1 cellular context compared by ENCODE assay signal in the genomic region with DNA sequence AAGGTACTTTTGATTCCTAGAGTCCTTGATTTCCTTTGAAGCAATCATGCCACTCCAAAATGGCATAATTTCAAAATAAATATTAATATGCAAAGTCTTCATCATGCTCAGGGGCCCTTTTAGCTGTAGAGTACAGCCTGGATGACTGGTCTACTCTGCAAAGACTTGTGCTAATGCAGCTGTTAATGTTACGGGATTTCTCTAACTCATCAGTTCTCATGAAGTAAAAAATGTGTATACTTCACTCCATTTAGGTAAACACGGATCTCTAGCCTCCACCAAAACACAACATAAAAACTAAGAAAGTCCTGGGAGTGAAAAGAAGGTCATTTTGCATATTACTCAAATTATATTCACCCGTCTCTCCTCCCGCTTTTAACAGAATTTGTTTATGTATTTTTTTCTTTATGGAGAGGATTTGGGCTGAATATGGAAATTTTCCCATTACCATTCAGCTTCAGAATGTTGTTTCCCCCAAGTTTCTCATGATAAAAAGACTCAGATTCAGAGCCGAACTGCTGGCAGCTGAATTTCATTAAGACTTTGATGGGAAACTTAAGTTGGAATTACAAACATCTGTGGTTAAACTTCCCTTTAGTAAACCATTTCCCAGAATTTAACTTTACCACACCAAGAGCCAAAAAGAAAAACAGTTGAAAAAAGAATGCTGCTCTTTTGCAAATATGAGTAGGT.
TF ChIP-seq lines count a peak whose summit lies in the region.

No MANE protein-coding gene starts in this region.

TF ChIP-seq in IMR-90, 13 proteins besides CTCF, POLR2A, EP300 and RAD21:
- TF ChIP-seq SMC3 (IDR thresholded peaks at IDR 0.05; ENCODE audit: low read depth, low read length) (no peak), RCOR1 (IDR thresholded peaks at IDR 0.05; ENCODE audit: insufficient replicate concordance, low read length) (no peak), CEBPB (IDR thresholded peaks at IDR 0.05; ENCODE audit: low read depth, low read length) (no peak), MXI1 (IDR thresholded peaks at IDR 0.05; ENCODE audit: borderline replicate concordance, low read depth, low read length) (no peak), RFX5 (IDR thresholded peaks at IDR 0.05; ENCODE audit: low read depth, low read length) (no peak), CHD1 (IDR thresholded peaks at IDR 0.05; ENCODE audit: low read depth, low read length) (no peak), FOS (IDR thresholded peaks at IDR 0.05; ENCODE audit: low read depth, low read length) (no peak), NFE2L2 (IDR thresholded peaks at IDR 0.05; ENCODE audit: low read depth, low read length) (no peak)
- TF ChIP-seq, protein P1, sequence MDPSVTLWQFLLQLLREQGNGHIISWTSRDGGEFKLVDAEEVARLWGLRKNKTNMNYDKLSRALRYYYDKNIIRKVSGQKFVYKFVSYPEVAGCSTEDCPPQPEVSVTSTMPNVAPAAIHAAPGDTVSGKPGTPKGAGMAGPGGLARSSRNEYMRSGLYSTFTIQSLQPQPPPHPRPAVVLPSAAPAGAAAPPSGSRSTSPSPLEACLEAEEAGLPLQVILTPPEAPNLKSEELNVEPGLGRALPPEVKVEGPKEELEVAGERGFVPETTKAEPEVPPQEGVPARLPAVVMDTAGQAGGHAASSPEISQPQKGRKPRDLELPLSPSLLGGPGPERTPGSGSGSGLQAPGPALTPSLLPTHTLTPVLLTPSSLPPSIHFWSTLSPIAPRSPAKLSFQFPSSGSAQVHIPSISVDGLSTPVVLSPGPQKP (IDR thresholded peaks at IDR 0.05; ENCODE audit: borderline replicate concordance, low read depth, low read length) = no peak
- TF ChIP-seq, protein P2, sequence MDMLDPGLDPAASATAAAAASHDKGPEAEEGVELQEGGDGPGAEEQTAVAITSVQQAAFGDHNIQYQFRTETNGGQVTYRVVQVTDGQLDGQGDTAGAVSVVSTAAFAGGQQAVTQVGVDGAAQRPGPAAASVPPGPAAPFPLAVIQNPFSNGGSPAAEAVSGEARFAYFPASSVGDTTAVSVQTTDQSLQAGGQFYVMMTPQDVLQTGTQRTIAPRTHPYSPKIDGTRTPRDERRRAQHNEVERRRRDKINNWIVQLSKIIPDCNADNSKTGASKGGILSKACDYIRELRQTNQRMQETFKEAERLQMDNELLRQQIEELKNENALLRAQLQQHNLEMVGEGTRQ (IDR thresholded peaks at IDR 0.05; ENCODE audit: low read depth, low read length) = no peak
